ENCODE assay signal across 15 cellular contexts in the genomic region with DNA sequence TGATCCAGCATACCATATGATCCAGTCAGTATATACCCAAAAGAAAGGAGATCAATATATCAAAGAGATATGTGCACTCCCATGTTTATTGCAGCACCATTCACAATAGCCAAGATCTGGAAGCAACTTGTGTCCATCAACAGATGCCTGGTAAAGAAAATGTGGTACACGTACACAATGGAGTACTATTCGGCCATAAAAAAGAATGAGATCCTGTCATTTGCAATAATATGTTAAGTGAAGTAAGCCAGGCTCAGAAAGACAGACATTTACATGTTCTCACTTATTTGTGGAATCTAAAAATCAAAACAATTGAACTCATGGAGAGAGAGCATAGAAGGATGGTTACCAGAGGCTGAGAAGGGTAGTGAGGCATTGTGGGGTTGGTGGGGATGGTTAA. TPM values are rescaled to one million over a fixed set of nuclear protein-coding genes. Genes with fewer than 3 reads are reported as not detected.
"Had no signal": no experiment of that assay in that cellular context is flagged by ENCODE, and none has a peak within 500 bp of the region (broad histone marks: within the 10 kb centered on the region; RNA-seq: fewer than 3 reads in every experiment).

No MANE protein-coding gene starts in this region.

- H3K9me3 Mint-ChIP-seq: neural crest cell; stimulated activated naive CD8-positive, alpha-beta T cell treated with anti-CD3 and anti-CD28 coated beads, Interleukin-15, amount 100 ng/mL, for 72 hours had no signal

- H3K27me3 Mint-ChIP-seq: stimulated activated naive CD8-positive, alpha-beta T cell treated with anti-CD3 and anti-CD28 coated beads, Interleukin-15, amount 100 ng/mL, for 72 hours had no signal

- H3K27me3 ChIP-seq: colonic mucosa, hepatocyte, sigmoid colon, spleen, upper lobe of left lung had no signal

- H3K4me3 ChIP-seq: colonic mucosa, hepatocyte, sigmoid colon, spleen, upper lobe of left lung had no signal

- H3K9me3 ChIP-seq: colonic mucosa, sigmoid colon, spleen, upper lobe of left lung had no signal

- H3K4me1 ChIP-seq: colonic mucosa had no signal

- ATAC-seq: activated CD4-positive, CD25-positive, alpha-beta regulatory T cell treated with anti-CD3 and anti-CD28 coated beads, Interleukin-2, amount 50 U/mL, for 24 hours; esophagus mucosa; stimulated activated naive CD8-positive, alpha-beta T cell treated with anti-CD3 and anti-CD28 coated beads, Interleukin-15, amount 100 ng/mL, for 72 hours had no signal

- DNase-seq: activated gamma-delta T cell treated with Interleukin-2 at 50 U/mL for 16 hours; caudate nucleus; colonic mucosa; sigmoid colon; spleen; stimulated activated naive CD8-positive, alpha-beta T cell treated with anti-CD3 and anti-CD28 coated beads, Interleukin-15, amount 100 ng/mL, for 72 hours; T-helper 1 cell; T1000; upper lobe of left lung had no signal

- H3K27ac ChIP-seq: colonic mucosa, hepatocyte, sigmoid colon, spleen, upper lobe of left lung had no signal

- H3K4me3 Mint-ChIP-seq: neural crest cell; stimulated activated naive CD8-positive, alpha-beta T cell treated with anti-CD3 and anti-CD28 coated beads, Interleukin-15, amount 100 ng/mL, for 72 hours had no signal

RNA-seq across cellular contexts. Expression of a gene that starts 37.6 kb away (rescaled TPM):
- total RNA-seq: hepatocyte, osteocyte, temporal lobe had no signal
